In the genomic region with DNA sequence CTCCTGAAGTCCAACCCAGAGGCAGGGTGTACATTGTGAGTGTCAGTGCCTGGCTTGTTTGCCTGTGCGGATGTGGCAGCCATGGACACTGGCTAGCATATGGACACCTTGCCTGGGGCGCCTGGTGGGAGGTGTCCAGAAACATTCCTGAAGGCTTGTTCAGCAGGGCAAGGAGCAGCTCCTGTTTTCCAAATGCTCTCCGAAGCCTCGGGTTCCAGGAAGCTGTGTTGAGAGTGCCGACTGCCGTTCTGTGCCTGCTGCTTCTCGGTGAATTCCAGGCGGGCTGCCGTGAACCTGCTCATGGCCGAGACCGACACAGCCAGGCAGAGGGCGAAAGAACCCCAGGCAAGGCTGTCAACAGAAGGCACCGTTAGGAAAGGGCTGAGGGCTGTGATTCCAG, we compare ENCODE assay signal across 19 cellular contexts. TPM values are rescaled to one million over a fixed set of nuclear protein-coding genes. Genes with fewer than 3 reads are reported as not detected.
DNase-seq lines count a peak whose midpoint lies in the region; FAIRE-seq and TF ChIP-seq lines count a peak whose summit lies in the region.
"Had no signal": no experiment of that assay in that cellular context is flagged by ENCODE, and none has a peak within 500 bp of the region (broad histone marks: within the 10 kb centered on the region; RNA-seq: fewer than 3 reads in every experiment).

No MANE protein-coding gene starts in this region.

- no peak overlapping the region for H3K4me2 ChIP-seq in H1 (ENCODE audit: insufficient read depth in 1 of 2, low read depth in 2 of 2, low read length in 2 of 2)

- POLR2A ChIA-PET in H1 (lab: Charles Lee; ENCODE audit: partially characterized antibody) = no interaction called here

- peaks cover 4% of the 10 kb centered on the region for H3K36me3 Mint-ChIP-seq in osteocyte (ENCODE audit: unreplicated experiment)
- H3K36me3 Mint-ChIP-seq in T-helper 2 cell treated with Interferon-gamma antibody and Interleukin-4, amounts not matched to agents 5 μg/mL and 100 μg/mL, for 36 hours (ENCODE audit: low read depth) = no peaks in the 10 kb centered on the region
- H3K36me3 Mint-ChIP-seq: activated naive CD8-positive, alpha-beta T cell; type B pancreatic cell had no signal

- peak; percentile 35 for DNase-seq in GM03348 (ENCODE audit: low spot score)
- DNase-seq in NCI-H460 (ENCODE audit: extremely low read depth, low read depth) = peak; percentile 78
- DNase-seq in H1 (ENCODE audit: low read depth in 1 of 2, low spot score in 2 of 2) = no peak
- peak; percentile 90 for DNase-seq in osteocyte (ENCODE audit: extremely low spot score, unreplicated experiment)
- no peak for DNase-seq in RKO (ENCODE audit: low spot score)
- no peak for DNase-seq in stimulated activated CD4-positive, alpha-beta T cell treated with anti-CD3 and anti-CD28 coated beads, Interleukin-15, amount 100 ng/mL, for 24 hours
- DNase-seq in DMS53 treated with DMSO at 0.1 percent for 48 hours (lab: John Stamatoyannopoulos, UW; ENCODE audit: unreplicated experiment) = no peak
- DNase-seq in T-helper 2 cell treated with Interferon-gamma antibody and Interleukin-4, amounts not matched to agents 5 μg/mL and 100 μg/mL, for 36 hours (ENCODE audit: low spot score) = no peak
- DNase-seq: activated CD4-positive, alpha-beta T cell treated with anti-CD3 and anti-CD28 coated beads, Interleukin-2, amount 50 U/mL, for 4 hours; DMS79 treated with DMSO at 0.1 percent for 48 hours; effector CD8-positive, alpha-beta T cell; NCI-H1694 treated with DMSO at 0.1 percent for 48 hours; NCI-H510A had no signal

- H2AK5ac ChIP-seq in H1 (ENCODE audit: low read depth, low read length) = no peak overlapping the region

- WGBS in H1 (ENCODE audit: extremely low coverage in 1 of 2, insufficient coverage in 1 of 2, insufficient read length in 1 of 2, insufficient replicate concordance in 2 of 2, low coverage in 1 of 2, low lambda C conversion rate in 2 of 2, missing lambda C conversion rate in 1 of 2), 2 experiments = 87% methylated on average over 13 of the region's 13 CpGs; no CpG with 5 or more reads in 1 of the 2 experiments

- H3K36me3 ChIP-seq in H1 (ENCODE audit: control insufficient read depth in 2 of 4, insufficient read depth in 4 of 4, low read length in 3 of 4) = no peaks in the 10 kb centered on the region
- H3K36me3 ChIP-seq: cardiac muscle cell had no signal

- H2BK12ac ChIP-seq in H1 (ENCODE audit: low read depth, low read length) = no peak overlapping the region

- no peaks in the 10 kb centered on the region for H3K79me2 ChIP-seq in H1 (ENCODE audit: control insufficient read depth in 1 of 2, insufficient read depth in 2 of 2, low read length in 2 of 2)

- no peaks in the 10 kb centered on the region for H4K20me1 ChIP-seq in H1 (replicated peaks in 1 of 2; ENCODE audit: control insufficient read depth in 1 of 2, insufficient read depth in 2 of 2, low read length in 2 of 2)

- H2BK5ac ChIP-seq in H1 (ENCODE audit: low read depth, low read length) = no peak overlapping the region

- no peak overlapping the region for H3K23ac ChIP-seq in H1 (ENCODE audit: insufficient read length)

- no peak overlapping the region for H3K4me3 Mint-ChIP-seq in osteocyte (ENCODE audit: unreplicated experiment)
- H3K4me3 Mint-ChIP-seq in T-helper 2 cell treated with Interferon-gamma antibody and Interleukin-4, amounts not matched to agents 5 μg/mL and 100 μg/mL, for 36 hours = no peak overlapping the region
- H3K4me3 Mint-ChIP-seq: activated naive CD8-positive, alpha-beta T cell; type B pancreatic cell had no signal

- no peak for TF ChIP-seq EP300 in H1 (IDR thresholded peaks at IDR 0.05; ENCODE audit: borderline replicate concordance in 1 of 2, low read depth in 2 of 2, low read length in 2 of 2)

- TF ChIP-seq CTCF in H1 (IDR thresholded peaks at IDR 0.05; ENCODE audit: control extremely low read depth in 1 of 3, insufficient read depth in 1 of 3, low read depth in 1 of 3, low read length in 3 of 3) (no peak), osteocyte (IDR thresholded peaks at IDR 0.05) (peak; percentile 27)

- CTCF ChIA-PET in H1 (lab: Charles Lee; ENCODE audit: partially characterized antibody) = interaction anchor here (1.8 kb wide), 1 partner anchor 88 kb away, joined by 3 read pairs; no protein-coding TSS in a partner anchor

- H3K18ac ChIP-seq in H1 (ENCODE audit: extremely low read depth, low read length) = no peak overlapping the region

- no peaks in the 10 kb centered on the region for H3K23me2 ChIP-seq in H1 (ENCODE audit: low read depth, low read length)

- H3K9ac ChIP-seq in H1 (replicated peaks in 1 of 4; ENCODE audit: extremely low read depth in 1 of 4, low read depth in 3 of 4, low read length in 3 of 4) = no peak overlapping the region

- no peak; a peak in 1 of 4 replicates for TF ChIP-seq RAD21 in H1 (IDR thresholded peaks at IDR 0.05 in 1 of 2, conservative IDR thresholded peaks at IDR 0.05 in 1 of 2; ENCODE audit: low read depth in 2 of 2, low read length in 2 of 2)

- H3K4ac ChIP-seq in H1 (replicated peaks; ENCODE audit: insufficient read length, low read depth, low read length) = no peak overlapping the region

- peaks cover 25% of the 10 kb centered on the region for H3K4me1 Mint-ChIP-seq in osteocyte (ENCODE audit: unreplicated experiment)
- no peaks in the 10 kb centered on the region for H3K4me1 Mint-ChIP-seq in T-helper 2 cell treated with Interferon-gamma antibody and Interleukin-4, amounts not matched to agents 5 μg/mL and 100 μg/mL, for 36 hours (ENCODE audit: low read depth)

- 0 out of 2 replicates have a peak overlapping the region, but pooled peaks have one; percentile 52 for H4K8ac ChIP-seq in H1 (ENCODE audit: extremely low read depth, insufficient read depth, low read length)

- no peak overlapping the region for H3K27ac ChIP-seq in H1 (ENCODE audit: low read depth, low read length)
- H3K27ac ChIP-seq: cardiac muscle cell, skin epidermis had no signal

- H2BK15ac ChIP-seq in H1 (ENCODE audit: low read length) = no peak overlapping the region

- H3K27ac Mint-ChIP-seq in osteocyte (ENCODE audit: unreplicated experiment) = peak overlapping the region; percentile 82
- H3K27ac Mint-ChIP-seq in T-helper 2 cell treated with Interferon-gamma antibody and Interleukin-4, amounts not matched to agents 5 μg/mL and 100 μg/mL, for 36 hours = no peak overlapping the region
- H3K27ac Mint-ChIP-seq: activated naive CD8-positive, alpha-beta T cell; type B pancreatic cell had no signal

- no peak overlapping the region for H4K91ac ChIP-seq in H1 (replicated peaks; ENCODE audit: insufficient read length, low read length)

- no peaks in the 10 kb centered on the region for H3K9me3 ChIP-seq in H1 (ENCODE audit: insufficient read depth in 2 of 2, low read depth in 1 of 2, low read length in 1 of 2)

- peaks cover 2% of the 10 kb centered on the region for H3K27me3 Mint-ChIP-seq in osteocyte (ENCODE audit: unreplicated experiment)
- no peaks in the 10 kb centered on the region for H3K27me3 Mint-ChIP-seq in T-helper 2 cell treated with Interferon-gamma antibody and Interleukin-4, amounts not matched to agents 5 μg/mL and 100 μg/mL, for 36 hours (ENCODE audit: low read depth)

- H2BK20ac ChIP-seq in H1 (ENCODE audit: low read length) = no peak overlapping the region

- H3K79me1 ChIP-seq in H1 (ENCODE audit: low read depth, low read length) = no peaks in the 10 kb centered on the region

- no peaks in the 10 kb centered on the region for H3K4me1 ChIP-seq in H1 (replicated peaks in 1 of 4; ENCODE audit: control insufficient read depth in 3 of 4, insufficient read depth in 4 of 4, low read length in 3 of 4)

- no peak overlapping the region for H2AFZ ChIP-seq in H1 (ENCODE audit: low read length)

- no peak overlapping the region for H3K56ac ChIP-seq in H1 (replicated peaks; ENCODE audit: insufficient read length, low read depth, low read length)

- no peak overlapping the region for H4K5ac ChIP-seq in H1 (ENCODE audit: insufficient read length, low read depth, low read length)

- no peak overlapping the region for H3K14ac ChIP-seq in H1 (ENCODE audit: insufficient read length)

- no peak overlapping the region for H2BK120ac ChIP-seq in H1 (replicated peaks; ENCODE audit: low read depth, low read length)

- TF ChIP-seq POLR2A in H1 (IDR thresholded peaks at IDR 0.05; ENCODE audit: control extremely low read depth in 1 of 2, low read depth in 2 of 2, low read length in 2 of 2) = no peak

- no peaks in the 10 kb centered on the region for H3K27me3 ChIP-seq in H1 (replicated peaks in 1 of 4; ENCODE audit: control insufficient read depth in 3 of 4, extremely low read depth in 1 of 4, insufficient read depth in 3 of 4, low read length in 3 of 4)
- H3K27me3 ChIP-seq: cardiac muscle cell had no signal

- no peak for FAIRE-seq in H1 (lab: Jason Lieb, UNC)

- peaks cover 12% of the 10 kb centered on the region for H3K9me3 Mint-ChIP-seq in osteocyte (ENCODE audit: unreplicated experiment)
- H3K9me3 Mint-ChIP-seq in T-helper 2 cell treated with Interferon-gamma antibody and Interleukin-4, amounts not matched to agents 5 μg/mL and 100 μg/mL, for 36 hours = no peaks in the 10 kb centered on the region

- H3K4me3 ChIP-seq in H1 (ENCODE audit: extremely low read depth in 1 of 4, insufficient read depth in 2 of 4, low read depth in 3 of 4, low read length in 4 of 4) = no peak overlapping the region
- H3K4me3 ChIP-seq: cardiac muscle cell, skin epidermis had no signal

RNA-seq across cellular contexts. Expression of a gene that starts 10.9 kb away (rescaled TPM):
- total RNA-seq in NCI-H460 (2014; rRNA removed; shearing (Covaris generic)) = not detected in 2 replicates
- not detected in 2 replicates for polyA plus RNA-seq in NCI-H460 (2014; cell fraction: nucleus; rRNA removed)
- total RNA-seq in H1 (2021; fragmentation: NEBNext Ultra II Directional; extraction: Animal tissue kit (Norgen Biotek cat#: 25700)) = not detected in 2 replicates
- polyA plus RNA-seq in H1 (2011; rRNA removed) = not detected in 2 replicates
- polyA plus RNA-seq in H1 (2011; cell fraction: cytosol; rRNA removed) = not detected
- polyA plus RNA-seq in H1 (2011; cell fraction: nucleus; rRNA removed) = not detected
- not detected in 4 replicates for polyA plus RNA-seq in H1 (2012, experiment 1 of 2)
- not detected for polyA plus RNA-seq in H1 (2012, experiment 2 of 2)
- polyA plus RNA-seq in H1 (2013, experiment 1 of 2) = not detected
- not detected for polyA plus RNA-seq in H1 (2013, experiment 2 of 2)
- polyA minus RNA-seq in H1 (2011; rRNA and poly(A)+ RNA removed) = not detected in 2 replicates
- not detected for polyA minus RNA-seq in H1 (2011; cell fraction: cytosol; rRNA and poly(A)+ RNA removed)
- polyA minus RNA-seq in H1 (2011; cell fraction: nucleus; rRNA and poly(A)+ RNA removed) = not detected
- total RNA-seq in osteocyte = not detected in 2 replicates
- total RNA-seq: LHCN-M2, osteoblast had no signal
- polyA plus RNA-seq: cardiac muscle cell had no signal

RNA-seq across cellular contexts. Expression of a gene that starts 19.6 kb away (rescaled TPM):
- 7.3 and 10.3 TPM in 2 replicates for total RNA-seq in NCI-H460 (2014; rRNA removed; shearing (Covaris generic))
- 0.32 and 1.9 TPM in 2 replicates for polyA plus RNA-seq in NCI-H460 (2014; cell fraction: nucleus; rRNA removed)
- not detected in 2 replicates for total RNA-seq in H1 (2021; fragmentation: NEBNext Ultra II Directional; extraction: Animal tissue kit (Norgen Biotek cat#: 25700))
- not detected in 2 replicates for polyA plus RNA-seq in H1 (2011; rRNA removed)
- not detected for polyA plus RNA-seq in H1 (2011; cell fraction: cytosol; rRNA removed)
- not detected for polyA plus RNA-seq in H1 (2011; cell fraction: nucleus; rRNA removed)
- polyA plus RNA-seq in H1 (2012, experiment 1 of 2) = not detected in 4 replicates
- polyA plus RNA-seq in H1 (2012, experiment 2 of 2) = not detected
- polyA plus RNA-seq in H1 (2013, experiment 1 of 2) = not detected
- polyA plus RNA-seq in H1 (2013, experiment 2 of 2) = not detected
- not detected in 2 replicates for polyA minus RNA-seq in H1 (2011; rRNA and poly(A)+ RNA removed)
- not detected for polyA minus RNA-seq in H1 (2011; cell fraction: cytosol; rRNA and poly(A)+ RNA removed)
- polyA minus RNA-seq in H1 (2011; cell fraction: nucleus; rRNA and poly(A)+ RNA removed) = not detected
- not detected in 2 replicates for total RNA-seq in osteocyte
- total RNA-seq: cardiac muscle cell, LHCN-M2, osteoblast had no signal
- polyA plus RNA-seq: cardiac muscle cell had no signal

RNA-seq across cellular contexts. Expression of a gene that starts 23.4 kb away (rescaled TPM):
- 86.7 and 106 TPM in 2 replicates for total RNA-seq in NCI-H460 (2014; rRNA removed; shearing (Covaris generic))
- 51.9 and 61.2 TPM in 2 replicates for polyA plus RNA-seq in NCI-H460 (2014; cell fraction: nucleus; rRNA removed)
- not detected in 2 replicates for total RNA-seq in H1 (2021; fragmentation: NEBNext Ultra II Directional; extraction: Animal tissue kit (Norgen Biotek cat#: 25700))
- polyA plus RNA-seq in H1 (2011; rRNA removed) = not detected in 2 replicates
- polyA plus RNA-seq in H1 (2011; cell fraction: cytosol; rRNA removed) = not detected
- polyA plus RNA-seq in H1 (2011; cell fraction: nucleus; rRNA removed) = not detected
- polyA plus RNA-seq in H1 (2012, experiment 1 of 2) = not detected in 4 replicates
- not detected for polyA plus RNA-seq in H1 (2012, experiment 2 of 2)
- polyA plus RNA-seq in H1 (2013, experiment 1 of 2) = 0.02 TPM
- polyA plus RNA-seq in H1 (2013, experiment 2 of 2) = not detected
- not detected in 2 replicates for polyA minus RNA-seq in H1 (2011; rRNA and poly(A)+ RNA removed)
- polyA minus RNA-seq in H1 (2011; cell fraction: cytosol; rRNA and poly(A)+ RNA removed) = 2.6 TPM
- 0.50 TPM for polyA minus RNA-seq in H1 (2011; cell fraction: nucleus; rRNA and poly(A)+ RNA removed)
- total RNA-seq in osteocyte = 2.0 and 3.2 TPM in 2 replicates
- total RNA-seq: cardiac muscle cell, LHCN-M2, osteoblast had no signal

Comparison
In these comparisons a context has a peak if more than half of its experiments do, and no peak if none do; other contexts are left out.
1. DNase-seq: peak in GM03348 (single experiment), NCI-H460 (single experiment) and osteocyte (single experiment); none in H1 (0 of 2), RKO (single experiment), stimulated activated CD4-positive, alpha-beta T cell treated with anti-CD3 and anti-CD28 coated beads, Interleukin-15, amount 100 ng/mL, for 24 hours (single experiment), DMS53 treated with DMSO at 0.1 percent for 48 hours (single experiment) and T-helper 2 cell treated with Interferon-gamma antibody and Interleukin-4, amounts not matched to agents 5 μg/mL and 100 μg/mL, for 36 hours (single experiment).
2. RNA of a gene that starts 23.4 kb away (total RNA-seq): 86.7 to 106 TPM in NCI-H460; 2.0 to 3.2 TPM in osteocyte and not detected in H1; every median in the first group is over 10 times any median in the second.